ENCODE assay signal across 16 cellular contexts in the genomic region with DNA sequence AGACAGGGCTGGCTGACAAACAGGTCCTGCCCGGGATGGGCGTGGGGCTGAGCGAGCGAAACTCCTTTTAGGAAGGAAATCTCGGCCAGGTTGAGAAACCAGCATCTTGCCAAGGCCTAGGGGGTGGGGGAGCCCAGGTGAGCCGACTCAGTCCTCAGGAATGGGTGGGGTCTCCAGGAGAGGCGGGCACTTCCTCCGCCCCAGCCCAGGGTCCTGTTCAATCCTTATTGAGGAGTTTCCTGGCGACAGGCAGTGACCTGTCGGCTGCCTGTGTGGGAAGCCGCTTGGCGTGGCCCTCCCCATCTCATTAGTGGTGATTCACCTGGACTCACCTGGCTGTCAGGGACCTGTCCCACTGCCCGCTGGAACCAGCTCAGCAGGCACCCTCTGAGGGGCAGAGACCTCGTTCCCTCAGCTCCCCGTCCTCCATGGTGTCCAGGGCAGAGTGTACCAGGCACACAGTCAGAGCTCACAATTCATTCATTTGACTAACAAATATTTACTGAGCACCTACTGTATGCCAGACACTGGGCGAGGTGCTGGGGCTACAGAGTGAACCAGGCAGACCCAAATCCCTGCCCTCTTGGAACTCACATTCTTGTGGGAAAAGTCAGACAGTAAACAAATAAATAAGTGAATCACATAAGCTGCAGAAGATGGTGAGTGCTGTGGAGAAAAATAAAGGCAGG. TPM values are rescaled to one million over a fixed set of nuclear protein-coding genes. Genes with fewer than 3 reads are reported as not detected.
DNase-seq lines count a peak whose midpoint lies in the region; ATAC-seq, FAIRE-seq and TF ChIP-seq lines count a peak whose summit lies in the region.
"Had no signal": no experiment of that assay in that cellular context is flagged by ENCODE, and none has a peak within 500 bp of the region (broad histone marks: within the 10 kb centered on the region; RNA-seq: fewer than 3 reads in every experiment).

No MANE protein-coding gene starts in this region.

- no peak for ATAC-seq in natural killer cell treated with Interleukin-12 subunit alpha and Interleukin-12 subunit beta and Interleukin-15 and Interleukin-18, amount 100 ng/mL, for 72 hours
- no peak for ATAC-seq in natural killer cell

- H3K27me3 ChIP-seq in astrocyte (ENCODE audit: insufficient read depth, low read length), result no peaks in the 10 kb centered on the region
- no peaks in the 10 kb centered on the region for H3K27me3 ChIP-seq in sigmoid colon
- H3K27me3 ChIP-seq: thyroid gland had no signal

- H3K9me3 ChIP-seq in astrocyte (ENCODE audit: insufficient read depth, low read depth, low read length) (no peaks in the 10 kb centered on the region), sigmoid colon (no peaks in the 10 kb centered on the region)
- H3K9me3 ChIP-seq: Caco-2, thyroid gland had no signal

- no peak overlapping the region for H3K27ac ChIP-seq in astrocyte (ENCODE audit: low read depth, low read length)
- H3K27ac ChIP-seq in sigmoid colon, result no peak overlapping the region
- H3K27ac ChIP-seq: parathyroid adenoma, thyroid gland had no signal

- H3K79me2 ChIP-seq in astrocyte (ENCODE audit: insufficient read depth, low read length), result no peaks in the 10 kb centered on the region
- H3K79me2 ChIP-seq: parathyroid adenoma had no signal

- H4K20me1 ChIP-seq in astrocyte (ENCODE audit: insufficient read depth, low read length), result no peaks in the 10 kb centered on the region

- no peak overlapping the region for H3K4me2 ChIP-seq in astrocyte (ENCODE audit: low read length)

- H3K9ac ChIP-seq in astrocyte (ENCODE audit: low read length), result no peak overlapping the region
- H3K9ac ChIP-seq: parathyroid adenoma had no signal

- H3K4me3 Mint-ChIP-seq in natural killer cell treated with Interleukin-12 subunit alpha and Interleukin-12 subunit beta and Interleukin-15 and Interleukin-18, amount 100 ng/mL, for 72 hours, result no peak overlapping the region
- H3K4me3 Mint-ChIP-seq in natural killer cell, result no peak overlapping the region
- peak overlapping the region; percentile 62 for H3K4me3 Mint-ChIP-seq in astrocyte (ENCODE audit: unreplicated experiment)
- H3K4me3 Mint-ChIP-seq in activated naive CD4-positive, alpha-beta T cell treated with anti-CD3 and anti-CD28 coated beads for 36 hours, result no peak overlapping the region

- H3K4me1 ChIP-seq in astrocyte (ENCODE audit: insufficient read depth, low read length) (peaks cover 13% of the 10 kb centered on the region), sigmoid colon (peaks cover 0 to 22% (median 16%) of the 10 kb centered on the region in 4 donors)
- H3K4me1 ChIP-seq: parathyroid adenoma had no signal

- no peaks in the 10 kb centered on the region for H3K9me3 Mint-ChIP-seq in natural killer cell treated with Interleukin-12 subunit alpha and Interleukin-12 subunit beta and Interleukin-15 and Interleukin-18, amount 100 ng/mL, for 72 hours
- H3K9me3 Mint-ChIP-seq in natural killer cell, result no peaks in the 10 kb centered on the region
- peaks cover 2% of the 10 kb centered on the region for H3K9me3 Mint-ChIP-seq in astrocyte (ENCODE audit: unreplicated experiment)
- H3K9me3 Mint-ChIP-seq in activated naive CD4-positive, alpha-beta T cell treated with anti-CD3 and anti-CD28 coated beads for 36 hours, result no peaks in the 10 kb centered on the region

- peaks cover 18 to 34% of the 10 kb centered on the region in 2 donors for H3K4me1 Mint-ChIP-seq in natural killer cell treated with Interleukin-12 subunit alpha and Interleukin-12 subunit beta and Interleukin-15 and Interleukin-18, amount 100 ng/mL, for 72 hours (ENCODE audit: low read depth in 2 of 2)
- peaks cover 13 to 19% of the 10 kb centered on the region in 2 donors for H3K4me1 Mint-ChIP-seq in natural killer cell
- peaks cover 10% of the 10 kb centered on the region for H3K4me1 Mint-ChIP-seq in astrocyte (ENCODE audit: low read depth, unreplicated experiment)
- peaks cover 9% of the 10 kb centered on the region for H3K4me1 Mint-ChIP-seq in activated naive CD4-positive, alpha-beta T cell treated with anti-CD3 and anti-CD28 coated beads for 36 hours (ENCODE audit: low read depth)

- no peak for TF ChIP-seq CTCF in natural killer cell (IDR thresholded peaks at IDR 0.05)
- no peak for TF ChIP-seq CTCF in astrocyte (IDR thresholded peaks at IDR 0.05; ENCODE audit: insufficient read depth, low read depth, low read length)
- TF ChIP-seq CTCF in sigmoid colon (IDR thresholded peaks at IDR 0.05), result no peak

- peak; percentile 50 for DNase-seq in natural killer cell treated with Interleukin-12 subunit alpha and Interleukin-12 subunit beta and Interleukin-15 and Interleukin-18, amount 100 ng/mL, for 72 hours (ENCODE audit: low spot score)
- no peak for DNase-seq in natural killer cell
- no peak for DNase-seq in astrocyte (ENCODE audit: low read depth)
- DNase-seq in iris pigment epithelial cell (ENCODE audit: low read depth), result peak; percentile 38
- no peak for DNase-seq in pons (ENCODE audit: low spot score)
- no peak for DNase-seq in NCI-H1092 treated with DMSO at 0.1 percent for 48 hours (lab: John Stamatoyannopoulos, UW)
- DNase-seq in activated naive CD4-positive, alpha-beta T cell treated with anti-CD3 and anti-CD28 coated beads for 36 hours, result no peak
- DNase-seq in sigmoid colon, result no peak
- DNase-seq: activated naive CD4-positive, alpha-beta T cell treated with Interleukin-2 at 50 U/mL for 16 hours; Caco-2; caudate nucleus; NCI-H187; SIG-M5; thyroid gland had no signal

- TF ChIP-seq EP300 in sigmoid colon (IDR thresholded peaks at IDR 0.05), result no peak

- H3K4me3 ChIP-seq in astrocyte (ENCODE audit: insufficient read depth, low read depth, low read length) (no peak overlapping the region), sigmoid colon (no peak overlapping the region)
- H3K4me3 ChIP-seq: thyroid gland had no signal

- H3K36me3 ChIP-seq in astrocyte (ENCODE audit: insufficient read depth, low read length), result no peaks in the 10 kb centered on the region
- H3K36me3 ChIP-seq in sigmoid colon, result no peaks in the 10 kb centered on the region
- H3K36me3 ChIP-seq: thyroid gland had no signal

- H2AFZ ChIP-seq in astrocyte (ENCODE audit: low read depth, low read length), result no peak overlapping the region
- H2AFZ ChIP-seq: parathyroid adenoma had no signal

- H3K36me3 Mint-ChIP-seq in natural killer cell treated with Interleukin-12 subunit alpha and Interleukin-12 subunit beta and Interleukin-15 and Interleukin-18, amount 100 ng/mL, for 72 hours, result no peaks in the 10 kb centered on the region
- H3K36me3 Mint-ChIP-seq in natural killer cell (no peaks in the 10 kb centered on the region), astrocyte (ENCODE audit: low read depth, unreplicated experiment) (no peaks in the 10 kb centered on the region)
- no peaks in the 10 kb centered on the region for H3K36me3 Mint-ChIP-seq in activated naive CD4-positive, alpha-beta T cell treated with anti-CD3 and anti-CD28 coated beads for 36 hours (ENCODE audit: low read depth)

- intact Hi-C loops in natural killer cell (cut with micrococcal nuclease) (no loop called here), sigmoid colon (cut with DNase I) (no loop called here)
- intact Hi-C loops in activated naive CD4-positive, alpha-beta T cell treated with anti-CD3 and anti-CD28 coated beads for 36 hours (cut with micrococcal nuclease), result no loop called here

- no peak for TF ChIP-seq POLR2A in sigmoid colon (IDR thresholded peaks at IDR 0.05)

- peak overlapping the region in 1 of 2 donors; percentile 82 for H3K27ac Mint-ChIP-seq in natural killer cell treated with Interleukin-12 subunit alpha and Interleukin-12 subunit beta and Interleukin-15 and Interleukin-18, amount 100 ng/mL, for 72 hours
- no peak overlapping the region for H3K27ac Mint-ChIP-seq in natural killer cell
- H3K27ac Mint-ChIP-seq in astrocyte (ENCODE audit: unreplicated experiment), result peak overlapping the region; percentile 68
- H3K27ac Mint-ChIP-seq in activated naive CD4-positive, alpha-beta T cell treated with anti-CD3 and anti-CD28 coated beads for 36 hours, result no peak overlapping the region

- CTCF ChIA-PET in activated naive CD4-positive, alpha-beta T cell treated with anti-CD3 and anti-CD28 coated beads for 36 hours (lab: Charles Lee), result interaction anchor here (0.7 to 3.0 kb wide), 6 partner anchors 10 to 153 kb away, joined by 3 to 14 read pairs (median 4); no protein-coding TSS in a partner anchor

- no peaks in the 10 kb centered on the region for H3K27me3 Mint-ChIP-seq in natural killer cell treated with Interleukin-12 subunit alpha and Interleukin-12 subunit beta and Interleukin-15 and Interleukin-18, amount 100 ng/mL, for 72 hours
- H3K27me3 Mint-ChIP-seq in natural killer cell (ENCODE audit: low read depth in 2 of 2) (no peaks in the 10 kb centered on the region), astrocyte (ENCODE audit: low read depth, unreplicated experiment) (peaks cover 9% of the 10 kb centered on the region)
- no peaks in the 10 kb centered on the region for H3K27me3 Mint-ChIP-seq in activated naive CD4-positive, alpha-beta T cell treated with anti-CD3 and anti-CD28 coated beads for 36 hours (ENCODE audit: low read depth)

- FAIRE-seq in astrocyte (lab: Jason Lieb, UNC), result no peak

- WGBS in sigmoid colon, 2 donors, result 83 to 87% methylated on average over 16 of the region's 16 CpGs

RNA-seq across cellular contexts. Expression of gene FGD2, which starts 51.1 kb away (rescaled TPM):
- total RNA-seq in natural killer cell treated with Interleukin-12 subunit alpha and Interleukin-12 subunit beta and Interleukin-15 and Interleukin-18, amount 100 ng/mL, for 72 hours, result 1 to 10 TPM; 9.1 to 9.3 TPM
- total RNA-seq in natural killer cell, result 10 to 100 TPM in 2 of 3 donors, 1 to 10 TPM in 1; 6.3 to 22.3 (median 14.1) TPM
- total RNA-seq in astrocyte, result not detected in 2 replicates
- under 1 TPM; 0.25 to 0.48 TPM for total RNA-seq in activated naive CD4-positive, alpha-beta T cell treated with anti-CD3 and anti-CD28 coated beads for 36 hours
- total RNA-seq in sigmoid colon, result 10 to 100 TPM; 17.1 to 39.3 (median 21.9) TPM
- polyA plus RNA-seq in sigmoid colon, result 10 to 100 TPM in 1 of 3 donors, 1 to 10 TPM in 2; 3.7 to 40.8 (median 9.0) TPM
- total RNA-seq: Caco-2, epithelial cell of proximal tubule had no signal

Comparison
In these comparisons a context has a peak if more than half of its experiments do, and no peak if none do; other contexts are left out.
1. DNase-seq: peak in natural killer cell treated with Interleukin-12 subunit alpha and Interleukin-12 subunit beta and Interleukin-15 and Interleukin-18, amount 100 ng/mL, for 72 hours (single experiment) and iris pigment epithelial cell (single experiment); none in natural killer cell (single experiment), astrocyte (single experiment), pons (single experiment), NCI-H1092 treated with DMSO at 0.1 percent for 48 hours (single experiment), activated naive CD4-positive, alpha-beta T cell treated with anti-CD3 and anti-CD28 coated beads for 36 hours (single experiment) and sigmoid colon (single experiment).